In genomic region chr6:69220293-69220847, GRCh38 we compare ENCODE assay signal across 24 cellular contexts.
"Had no signal": no experiment of that assay in that cellular context is flagged by ENCODE, and none has a peak within 500 bp of the region (broad histone marks: within the 10 kb centered on the region; RNA-seq: fewer than 3 reads in every experiment).

No MANE protein-coding gene starts in this region.

- H3K27ac ChIP-seq: neutrophil, right lobe of liver, transverse colon, WERI-Rb-1 had no signal

- H3K4me1 ChIP-seq: right lobe of liver, transverse colon had no signal

- H3K36me3 ChIP-seq: neutrophil, right lobe of liver, transverse colon, WERI-Rb-1 had no signal

- H3K27me3 ChIP-seq: neutrophil, right lobe of liver, transverse colon had no signal

- DNase-seq: activated CD4-positive, alpha-beta memory T cell treated with anti-CD3 and anti-CD28 coated beads for 36 hours; activated CD4-positive, alpha-beta T cell treated with anti-CD3 and anti-CD28 coated beads, Interleukin-2, amount 10 ng/mL, durations not matched to agents 24 days and 14 days; activated CD4-positive, CD25-positive, alpha-beta regulatory T cell treated with anti-CD3 and anti-CD28 coated beads, Interleukin-2, amount 50 U/mL, for 72 hours; activated CD8-positive, alpha-beta memory T cell treated with anti-CD3 and anti-CD28 coated beads, Interleukin-2, amount 50 U/mL, for 4 hours; activated gamma-delta T cell treated with Interleukin-2 at 50 U/mL for 16 hours; activated naive CD4-positive, alpha-beta T cell treated with anti-CD3 and anti-CD28 coated beads, Interleukin-2, amount 50 U/mL, for 16 hours; activated T-cell treated with anti-CD3 and anti-CD28 coated beads, Interleukin-2, amount 50 U/mL, for 24 hours; amniotic stem cell; caudate nucleus; cortex of kidney; foreskin fibroblast; head of caudate nucleus; hippocampal formation; islet precursor cell; left cardiac atrium; left ventricle myocardium superior; right lobe of liver; stimulated activated CD4-positive, alpha-beta T cell treated with anti-CD3 and anti-CD28 coated beads, Interleukin-2, amount 100 ng/mL, for 48 hours; stimulated activated naive CD4-positive, alpha-beta T cell treated with Interleukin-2 at 50 U/mL for 16 hours; T1000; transverse colon; WERI-Rb-1 had no signal

- ATAC-seq: esophagus mucosa, left cardiac atrium, left ventricle myocardium superior, right lobe of liver had no signal

- H3K9me3 ChIP-seq: neutrophil, right lobe of liver, transverse colon had no signal

- H3K4me3 ChIP-seq: right lobe of liver, transverse colon had no signal
